ENCODE assay signal across 36 cellular contexts in the genomic region with DNA sequence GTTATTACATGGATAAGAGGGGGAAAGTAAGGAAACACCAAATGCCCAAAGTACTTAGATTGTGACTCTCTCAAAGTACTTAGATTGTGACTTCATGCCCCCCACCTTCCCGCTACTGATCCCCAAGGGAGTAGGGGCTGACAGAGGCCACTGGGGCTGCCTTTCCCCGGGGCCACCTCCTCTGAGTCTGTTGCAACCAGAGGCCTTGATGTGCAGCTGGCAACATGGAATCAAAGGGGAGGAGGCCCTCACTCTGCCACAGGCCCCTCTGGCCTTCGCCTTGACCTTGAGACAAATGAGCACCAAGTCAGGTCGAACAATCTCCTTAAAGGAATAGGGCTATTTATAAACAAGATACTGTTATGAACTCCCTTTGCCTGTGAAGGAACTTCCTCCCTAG.
"Had no signal": no experiment of that assay in that cellular context is flagged by ENCODE, and none has a peak within 500 bp of the region (broad histone marks: within the 10 kb centered on the region; RNA-seq: fewer than 3 reads in every experiment).

No MANE protein-coding gene starts in this region.

- H3K9me3 ChIP-seq: MG63, SJCRH30 had no signal

- H3K27ac ChIP-seq: brain microvascular endothelial cell, PC-9, SJCRH30, SK-N-MC, VCaP had no signal

- H3K4me1 Mint-ChIP-seq: activated B cell treated with CpG ODN at 0.5 μM for 24 hours; activated CD4-positive, alpha-beta memory T cell treated with anti-CD3 and anti-CD28 coated beads, Interleukin-2, amount 10 ng/mL, durations not matched to agents 7 days and 5 days; activated naive CD4-positive, alpha-beta T cell treated with anti-CD3 and anti-CD28 coated beads, Interleukin-2, amount 10 ng/mL, durations not matched to agents 7 days and 5 days; activated naive CD8-positive, alpha-beta T cell treated with anti-CD3 and anti-CD28 coated beads, Interleukin-2, amount 50 U/mL, for 24 hours had no signal

- H3K27ac Mint-ChIP-seq: activated B cell treated with CpG ODN at 0.5 μM for 24 hours; activated CD4-positive, alpha-beta memory T cell treated with anti-CD3 and anti-CD28 coated beads, Interleukin-2, amount 10 ng/mL, durations not matched to agents 7 days and 5 days; activated CD8-positive, alpha-beta memory T cell treated with anti-CD3 and anti-CD28 coated beads, Interleukin-2, amount 10 ng/mL, durations not matched to agents 7 days and 5 days; activated naive CD4-positive, alpha-beta T cell treated with anti-CD3 and anti-CD28 coated beads, Interleukin-2, amount 10 ng/mL, durations not matched to agents 7 days and 5 days; activated naive CD8-positive, alpha-beta T cell; activated naive CD8-positive, alpha-beta T cell treated with anti-CD3 and anti-CD28 coated beads, Interleukin-2, amount 50 U/mL, for 24 hours had no signal

- DNase-seq: activated B cell treated with CpG ODN at 0.5 μM for 24 hours; activated CD4-positive, alpha-beta memory T cell treated with anti-CD3 and anti-CD28 coated beads, Interleukin-2, amount 10 ng/mL, durations not matched to agents 7 days and 5 days; activated CD4-positive, alpha-beta T cell treated with anti-CD3 and anti-CD28 coated beads for 1 hour; activated CD4-positive, alpha-beta T cell treated with anti-CD3 and anti-CD28 coated beads for 48 hours; activated CD8-positive, alpha-beta memory T cell treated with anti-CD3 and anti-CD28 coated beads for 24 hours; activated CD8-positive, alpha-beta memory T cell treated with anti-CD3 and anti-CD28 coated beads, Interleukin-2, amount 10 ng/mL, durations not matched to agents 7 days and 5 days; activated CD8-positive, alpha-beta memory T cell treated with anti-CD3 and anti-CD28 coated beads, Interleukin-2, amount 50 U/mL, for 48 hours; activated effector memory CD4-positive, alpha-beta T cell treated with Interleukin-2 at 50 U/mL for 16 hours; activated naive CD4-positive, alpha-beta T cell treated with anti-CD3 and anti-CD28 coated beads, Interleukin-2, amount 10 ng/mL, durations not matched to agents 7 days and 5 days; activated naive CD8-positive, alpha-beta T cell treated with anti-CD3 and anti-CD28 coated beads, Interleukin-2, amount 50 U/mL, for 24 hours; activated T-cell treated with anti-CD3 and anti-CD28 coated beads, Interleukin-2, amount 50 U/mL, for 48 hours; amniotic stem cell; aorta; brain microvascular endothelial cell; central memory CD4-positive, alpha-beta T cell; Kasumi-1; KG1; MG63; NCI-H1092 treated with DMSO at 0.1 percent for 48 hours; NCI-H1417; NCI-H146; NCI-H187; NCI-H2029 treated with DMSO at 0.1 percent for 48 hours; NCI-H2107; NCI-H2171; NCI-H510A; NCI-H526; NCI-H748 treated with DMSO at 0.1 percent for 48 hours; NK-92 treated with Interleukin-12 subunit alpha and Interleukin-12 subunit beta, amount 100 ng/mL, for 24 hours; PC-9; SHP77; SJCRH30; T1000 had no signal

- H3K4me3 Mint-ChIP-seq: activated B cell treated with CpG ODN at 0.5 μM for 24 hours; activated CD4-positive, alpha-beta memory T cell treated with anti-CD3 and anti-CD28 coated beads, Interleukin-2, amount 10 ng/mL, durations not matched to agents 7 days and 5 days; activated CD8-positive, alpha-beta memory T cell treated with anti-CD3 and anti-CD28 coated beads, Interleukin-2, amount 10 ng/mL, durations not matched to agents 7 days and 5 days; activated naive CD4-positive, alpha-beta T cell treated with anti-CD3 and anti-CD28 coated beads, Interleukin-2, amount 10 ng/mL, durations not matched to agents 7 days and 5 days; activated naive CD8-positive, alpha-beta T cell; activated naive CD8-positive, alpha-beta T cell treated with anti-CD3 and anti-CD28 coated beads, Interleukin-2, amount 50 U/mL, for 24 hours had no signal

- H3K4me3 ChIP-seq: MG63, PC-9, SJCRH30, SK-N-MC had no signal

- H2AFZ ChIP-seq: PC-9 had no signal

- H3K4me2 ChIP-seq: PC-9 had no signal

- H3K36me3 Mint-ChIP-seq: activated CD8-positive, alpha-beta memory T cell treated with anti-CD3 and anti-CD28 coated beads, Interleukin-2, amount 10 ng/mL, durations not matched to agents 7 days and 5 days; activated naive CD4-positive, alpha-beta T cell treated with anti-CD3 and anti-CD28 coated beads, Interleukin-2, amount 10 ng/mL, durations not matched to agents 7 days and 5 days; activated naive CD8-positive, alpha-beta T cell had no signal

- H3K27me3 Mint-ChIP-seq: activated B cell treated with CpG ODN at 0.5 μM for 24 hours; activated CD4-positive, alpha-beta memory T cell treated with anti-CD3 and anti-CD28 coated beads, Interleukin-2, amount 10 ng/mL, durations not matched to agents 7 days and 5 days; activated CD8-positive, alpha-beta memory T cell treated with anti-CD3 and anti-CD28 coated beads, Interleukin-2, amount 10 ng/mL, durations not matched to agents 7 days and 5 days; activated naive CD4-positive, alpha-beta T cell treated with anti-CD3 and anti-CD28 coated beads, Interleukin-2, amount 10 ng/mL, durations not matched to agents 7 days and 5 days; activated naive CD8-positive, alpha-beta T cell; activated naive CD8-positive, alpha-beta T cell treated with anti-CD3 and anti-CD28 coated beads, Interleukin-2, amount 50 U/mL, for 24 hours had no signal

- H3K36me3 ChIP-seq: brain microvascular endothelial cell, MG63, SJCRH30 had no signal

- H3K9me3 Mint-ChIP-seq: activated B cell treated with CpG ODN at 0.5 μM for 24 hours; activated naive CD4-positive, alpha-beta T cell treated with anti-CD3 and anti-CD28 coated beads, Interleukin-2, amount 10 ng/mL, durations not matched to agents 7 days and 5 days; activated naive CD8-positive, alpha-beta T cell treated with anti-CD3 and anti-CD28 coated beads, Interleukin-2, amount 50 U/mL, for 24 hours had no signal

- H3K27me3 ChIP-seq: brain microvascular endothelial cell, MG63, SJCRH30 had no signal
